Comparison of ENCODE assay signal across 1 cellular context in the genomic region with DNA sequence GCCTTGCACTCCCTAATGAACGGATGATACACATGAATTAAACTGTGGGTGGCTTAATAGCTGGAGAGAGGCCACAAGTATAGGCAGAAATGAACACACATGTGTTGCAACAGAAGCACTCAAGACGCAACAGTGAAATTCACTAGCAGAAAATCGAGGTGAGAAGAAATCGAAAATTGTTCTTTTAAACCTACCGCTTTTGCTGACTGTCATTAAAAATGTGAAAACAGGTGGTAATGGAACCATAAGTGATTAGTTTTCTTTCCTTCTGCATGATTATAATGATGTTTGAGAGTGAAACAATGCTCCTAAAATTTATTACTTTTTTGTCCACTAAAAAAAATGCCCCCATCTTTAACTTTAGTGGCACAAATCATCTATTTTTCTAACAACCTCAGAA.
A peak's percentile ranks its signal among the peaks of the same experiment; 100 is the strongest.
TF ChIP-seq lines count a peak whose summit lies in the region.

No MANE protein-coding gene starts in this region.

TF ChIP-seq in HepG2, 621 proteins besides CTCF, POLR2A, EP300 and RAD21 (continued from another document):
- TF ChIP-seq MAFF (IDR thresholded peaks at IDR 0.05; ENCODE audit: low read depth, low read length) (0 out of 2 replicates have a peak, but pooled peaks have one; percentile 30), MAFK (conservative IDR thresholded peaks at IDR 0.05 in 1 of 2, IDR thresholded peaks at IDR 0.05 in 1 of 2; ENCODE audit: low read length in 2 of 2) (peak; percentile 63 to 74; a peak in 3 of 4 replicates), ARHGAP35 (CRISPR knock-in tag; IDR thresholded peaks at IDR 0.05; ENCODE audit: borderline replicate concordance) (no peak)
